ENCODE assay signal across 1 cellular context in genomic region chr1:59150537-59151386, GRCh38.
TF ChIP-seq lines count a peak whose summit lies in the region.

No MANE protein-coding gene starts in this region.

TF ChIP-seq in K562, 482 proteins besides CTCF, POLR2A, EP300 and RAD21 (continued from another document):
- TF ChIP-seq MGA (IDR thresholded peaks at IDR 0.05): no peak
- TF ChIP-seq HDAC6 (IDR thresholded peaks at IDR 0.05; ENCODE audit: low read depth, low read length): no peak
- TF ChIP-seq PHF21A (IDR thresholded peaks at IDR 0.05; ENCODE audit: borderline replicate concordance, low read depth): no peak
- no peak for TF ChIP-seq EWSR1 (IDR thresholded peaks at IDR 0.05; ENCODE audit: borderline replicate concordance, low read depth, partially characterized antibody)
- no peak for TF ChIP-seq CEBPG (CRISPR knock-in tag; IDR thresholded peaks at IDR 0.05)
- no peak for TF ChIP-seq CEBPG (tag; conservative IDR thresholded peaks at IDR 0.05 in 1 of 2, IDR thresholded peaks at IDR 0.05 in 1 of 2)
